ENCODE assay signal across 1 cellular context in genomic region chrM:2644-3376, GRCh38.
TF ChIP-seq lines count a peak whose summit lies in the region.

No MANE protein-coding gene starts in this region.

TF ChIP-seq in HepG2, 621 proteins besides CTCF, POLR2A, EP300 and RAD21 (continued from another document):
- TF ChIP-seq ZHX2 (IDR thresholded peaks at IDR 0.05; ENCODE audit: low read depth) (no peak), ZHX2 (CRISPR knock-in tag; IDR thresholded peaks at IDR 0.05; ENCODE audit: borderline replicate concordance) (no peak), ARNT2 (CRISPR knock-in tag; IDR thresholded peaks at IDR 0.05; ENCODE audit: low read depth) (no peak), CBX1 (IDR thresholded peaks at IDR 0.05; ENCODE audit: low read depth) (no peak), MYPOP (CRISPR knock-in tag; IDR thresholded peaks at IDR 0.05) (no peak), RBM22 (optimal IDR thresholded peaks at IDR 0.05; ENCODE audit: low read length) (peak; percentile 92), ZNF513 (CRISPR knock-in tag; conservative IDR thresholded peaks at IDR 0.05) (no peak), SRSF1 (optimal IDR thresholded peaks at IDR 0.05; ENCODE audit: low read depth, low read length) (peak; percentile 99), BRF2 (CRISPR knock-in tag; IDR thresholded peaks at IDR 0.05) (no peak), ZBTB46 (CRISPR knock-in tag; IDR thresholded peaks at IDR 0.05; ENCODE audit: borderline replicate concordance) (no peak), TEAD3 (CRISPR knock-in tag; optimal IDR thresholded peaks at IDR 0.05; ENCODE audit: borderline replicate concordance) (peak; percentile 77), HDAC6 (IDR thresholded peaks at IDR 0.05; ENCODE audit: low read depth, low read length) (no peak), TOPORS (CRISPR knock-in tag; IDR thresholded peaks at IDR 0.05) (no peak), MTA3 (CRISPR knock-in tag; IDR thresholded peaks at IDR 0.05) (no peak), ELK4 (CRISPR knock-in tag; IDR thresholded peaks at IDR 0.05; ENCODE audit: borderline replicate concordance) (no peak), CAMTA2 (CRISPR knock-in tag; IDR thresholded peaks at IDR 0.05; ENCODE audit: borderline replicate concordance) (no peak), SP140L (CRISPR knock-in tag; IDR thresholded peaks at IDR 0.05; ENCODE audit: borderline replicate concordance) (no peak), ZNF331 (CRISPR knock-in tag; IDR thresholded peaks at IDR 0.05) (no peak), GATA4 (IDR thresholded peaks at IDR 0.05; ENCODE audit: borderline replicate concordance, low read depth) (no peak), PAX8 (CRISPR knock-in tag; IDR thresholded peaks at IDR 0.05; ENCODE audit: borderline replicate concordance) (no peak), ZNF501 (CRISPR knock-in tag; IDR thresholded peaks at IDR 0.05) (no peak), ZNF644 (CRISPR knock-in tag; IDR thresholded peaks at IDR 0.05; ENCODE audit: low read depth) (no peak), ESRRA (CRISPR knock-in tag; IDR thresholded peaks at IDR 0.05; ENCODE audit: low read depth) (no peak), ZNF567 (CRISPR knock-in tag; IDR thresholded peaks at IDR 0.05; ENCODE audit: borderline replicate concordance) (no peak), SIX4 (CRISPR knock-in tag; IDR thresholded peaks at IDR 0.05) (no peak), NCOA2 (CRISPR knock-in tag; IDR thresholded peaks at IDR 0.05) (no peak), PATZ1 (CRISPR knock-in tag; IDR thresholded peaks at IDR 0.05) (no peak), TCF12 (IDR thresholded peaks at IDR 0.05) (no peak), TCF12 (CRISPR knock-in tag; IDR thresholded peaks at IDR 0.05) (no peak), ZNF263 (CRISPR knock-in tag; IDR thresholded peaks at IDR 0.05) (no peak), PCBP2 (optimal IDR thresholded peaks at IDR 0.05; ENCODE audit: low read depth, low read length, poor library complexity, severe bottlenecking) (no peak), AGO1 (IDR thresholded peaks at IDR 0.05; ENCODE audit: low read depth, low read length, poor library complexity, severe bottlenecking) (no peak), MTERF4 (CRISPR knock-in tag; IDR thresholded peaks at IDR 0.05) (no peak), CCAR2 (optimal IDR thresholded peaks at IDR 0.05; ENCODE audit: low read depth, low read length) (peak; percentile 98), HNRNPH1 (optimal IDR thresholded peaks at IDR 0.05; ENCODE audit: low read depth, low read length) (peak; percentile 98)
- TF ChIP-seq, protein P1, sequence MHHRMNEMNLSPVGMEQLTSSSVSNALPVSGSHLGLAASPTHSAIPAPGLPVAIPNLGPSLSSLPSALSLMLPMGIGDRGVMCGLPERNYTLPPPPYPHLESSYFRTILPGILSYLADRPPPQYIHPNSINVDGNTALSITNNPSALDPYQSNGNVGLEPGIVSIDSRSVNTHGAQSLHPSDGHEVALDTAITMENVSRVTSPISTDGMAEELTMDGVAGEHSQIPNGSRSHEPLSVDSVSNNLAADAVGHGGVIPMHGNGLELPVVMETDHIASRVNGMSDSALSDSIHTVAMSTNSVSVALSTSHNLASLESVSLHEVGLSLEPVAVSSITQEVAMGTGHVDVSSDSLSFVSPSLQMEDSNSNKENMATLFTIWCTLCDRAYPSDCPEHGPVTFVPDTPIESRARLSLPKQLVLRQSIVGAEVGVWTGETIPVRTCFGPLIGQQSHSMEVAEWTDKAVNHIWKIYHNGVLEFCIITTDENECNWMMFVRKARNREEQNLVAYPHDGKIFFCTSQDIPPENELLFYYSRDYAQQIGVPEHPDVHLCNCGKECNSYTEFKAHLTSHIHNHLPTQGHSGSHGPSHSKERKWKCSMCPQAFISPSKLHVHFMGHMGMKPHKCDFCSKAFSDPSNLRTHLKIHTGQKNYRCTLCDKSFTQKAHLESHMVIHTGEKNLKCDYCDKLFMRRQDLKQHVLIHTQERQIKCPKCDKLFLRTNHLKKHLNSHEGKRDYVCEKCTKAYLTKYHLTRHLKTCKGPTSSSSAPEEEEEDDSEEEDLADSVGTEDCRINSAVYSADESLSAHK (CRISPR knock-in tag; IDR thresholded peaks at IDR 0.05; ENCODE audit: borderline replicate concordance), result no peak
- TF ChIP-seq, protein P2, sequence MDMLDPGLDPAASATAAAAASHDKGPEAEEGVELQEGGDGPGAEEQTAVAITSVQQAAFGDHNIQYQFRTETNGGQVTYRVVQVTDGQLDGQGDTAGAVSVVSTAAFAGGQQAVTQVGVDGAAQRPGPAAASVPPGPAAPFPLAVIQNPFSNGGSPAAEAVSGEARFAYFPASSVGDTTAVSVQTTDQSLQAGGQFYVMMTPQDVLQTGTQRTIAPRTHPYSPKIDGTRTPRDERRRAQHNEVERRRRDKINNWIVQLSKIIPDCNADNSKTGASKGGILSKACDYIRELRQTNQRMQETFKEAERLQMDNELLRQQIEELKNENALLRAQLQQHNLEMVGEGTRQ (IDR thresholded peaks at IDR 0.05; ENCODE audit: low read depth, low read length), result no peak
- TF ChIP-seq, protein P2 (CRISPR knock-in tag; IDR thresholded peaks at IDR 0.05; ENCODE audit: borderline replicate concordance), result no peak
TF ChIP-seq in HepG2: peak in this region for 5.
